In genomic region chr2:86765308-86765695, GRCh38 we compare ENCODE assay signal across 2 cellular contexts.
TF ChIP-seq lines count a peak whose summit lies in the region.

No MANE protein-coding gene starts in this region.

TF ChIP-seq in HepG2, 621 proteins besides CTCF, POLR2A, EP300 and RAD21:
- TF ChIP-seq MED1 (CRISPR knock-in tag; IDR thresholded peaks at IDR 0.05) (no peak), MTF1 (CRISPR knock-in tag; IDR thresholded peaks at IDR 0.05) (no peak), TRAFD1 (CRISPR knock-in tag; IDR thresholded peaks at IDR 0.05; ENCODE audit: borderline replicate concordance) (no peak), SRSF9 (IDR thresholded peaks at IDR 0.05; ENCODE audit: borderline replicate concordance, insufficient read depth, low read depth, low read length, poor library complexity, severe bottlenecking) (no peak), TCF7 (IDR thresholded peaks at IDR 0.05; ENCODE audit: low read depth) (no peak), HOXA9 (CRISPR knock-in tag; IDR thresholded peaks at IDR 0.05; ENCODE audit: borderline replicate concordance) (no peak), KLF13 (CRISPR knock-in tag; IDR thresholded peaks at IDR 0.05) (no peak), SNAPC4 (CRISPR knock-in tag; IDR thresholded peaks at IDR 0.05) (no peak), RBM39 (IDR thresholded peaks at IDR 0.05; ENCODE audit: low read depth, low read length, poor library complexity, severe bottlenecking) (no peak)
TF ChIP-seq in HepG2: peak in this region for 0.

TF ChIP-seq in GM23338, 12 proteins besides CTCF, POLR2A, EP300 and RAD21:
- TF ChIP-seq EZH2phosphoT487 (IDR thresholded peaks at IDR 0.05; ENCODE audit: unreplicated experiment) (no peak), STAT1 (IDR thresholded peaks at IDR 0.05; ENCODE audit: unreplicated experiment) (no peak), ZNF331 (CRISPR knock-in tag; IDR thresholded peaks at IDR 0.05; ENCODE audit: low read depth) (no peak), ZNF462 (CRISPR knock-in tag; IDR thresholded peaks at IDR 0.05) (no peak), ZNF114 (CRISPR knock-in tag; IDR thresholded peaks at IDR 0.05) (no peak), POLR2AphosphoS5 (IDR thresholded peaks at IDR 0.05; ENCODE audit: low read depth) (no peak), NANOG (IDR thresholded peaks at IDR 0.05; ENCODE audit: borderline replicate concordance) (no peak), EZH2 (IDR thresholded peaks at IDR 0.05; ENCODE audit: low read depth, unreplicated experiment) (no peak), ETS1 (IDR thresholded peaks at IDR 0.05) (no peak), REST (IDR thresholded peaks at IDR 0.05; ENCODE audit: unreplicated experiment) (no peak), CREB1 (CRISPR knock-in tag; IDR thresholded peaks at IDR 0.05; ENCODE audit: low read depth) (no peak)
TF ChIP-seq in GM23338: peak in this region for 0.
